In genomic region chr10:89534826-89535166, GRCh38 we compare ENCODE assay signal across 11 cellular contexts. TPM values are rescaled to one million over a fixed set of nuclear protein-coding genes. Genes with fewer than 3 reads are reported as not detected.
A peak's percentile ranks its signal among the peaks of the same experiment; 100 is the strongest.
DNase-seq lines count a peak whose midpoint lies in the region; ATAC-seq and TF ChIP-seq lines count a peak whose summit lies in the region.
"Had no signal": no experiment of that assay in that cellular context is flagged by ENCODE, and none has a peak within 500 bp of the region (broad histone marks: within the 10 kb centered on the region; RNA-seq: fewer than 3 reads in every experiment).

No MANE protein-coding gene starts in this region.

- H2AFZ ChIP-seq in hepatocyte: peak overlapping the region; percentile 56

- peaks cover 5% of the 10 kb centered on the region for H3K4me1 Mint-ChIP-seq in activated T-helper 17 cell treated with anti-CD3 and anti-CD28 coated beads, Interleukin-2, amount 50 U/mL, for 72 hours

- H4K20me1 ChIP-seq in hepatocyte (ENCODE audit: insufficient read depth, poor library complexity, severe bottlenecking): no peaks in the 10 kb centered on the region

- H3K4me1 ChIP-seq in hepatocyte (ENCODE audit: insufficient read depth) (peaks cover 13% of the 10 kb centered on the region), sigmoid colon (peaks cover 0 to 15% (median 12%) of the 10 kb centered on the region in 4 donors)

- no peaks in the 10 kb centered on the region for H3K79me2 ChIP-seq in hepatocyte

- H3K27me3 Mint-ChIP-seq in activated T-helper 17 cell treated with anti-CD3 and anti-CD28 coated beads, Interleukin-2, amount 50 U/mL, for 72 hours: peaks cover 47% of the 10 kb centered on the region

- peak overlapping the region; percentile 24 for H3K4me3 Mint-ChIP-seq in activated T-helper 17 cell treated with anti-CD3 and anti-CD28 coated beads, Interleukin-2, amount 50 U/mL, for 72 hours

- H3K4me2 ChIP-seq in hepatocyte: peak overlapping the region; percentile 99

- no peaks in the 10 kb centered on the region for H3K36me3 Mint-ChIP-seq in activated T-helper 17 cell treated with anti-CD3 and anti-CD28 coated beads, Interleukin-2, amount 50 U/mL, for 72 hours (ENCODE audit: low read depth)

- H3K27ac ChIP-seq in hepatocyte (no peak overlapping the region), sigmoid colon (no peak overlapping the region)

- no peaks in the 10 kb centered on the region for H3K9me2 ChIP-seq in hepatocyte (replicated peaks; ENCODE audit: insufficient read depth)

- H3K9me3 ChIP-seq in hepatocyte (ENCODE audit: low read depth) (no peaks in the 10 kb centered on the region), sigmoid colon (no peaks in the 10 kb centered on the region)

- H3K9me3 Mint-ChIP-seq in activated T-helper 17 cell treated with anti-CD3 and anti-CD28 coated beads, Interleukin-2, amount 50 U/mL, for 72 hours: no peaks in the 10 kb centered on the region

- H3K4me3 ChIP-seq in H7 (ENCODE audit: insufficient read depth, low read depth, low read length) (peak overlapping the region; percentile 64), hepatocyte (peak overlapping the region; percentile 32), sigmoid colon (peak overlapping the region in 3 of 4 donors; percentile 42 to 50 (median 48))

- DNase-seq in H7 (no peak), hepatocyte (ENCODE audit: low spot score) (no peak), sigmoid colon (no peak), EL (no peak), NCI-H1694 (lab: John Stamatoyannopoulos, UW) (no peak), SW 1271 (lab: John Stamatoyannopoulos, UW) (no peak)
- DNase-seq: KG1, NCI-H524 had no signal

- no peak overlapping the region for H3K27ac Mint-ChIP-seq in activated T-helper 17 cell treated with anti-CD3 and anti-CD28 coated beads, Interleukin-2, amount 50 U/mL, for 72 hours

- peaks cover 19% of the 10 kb centered on the region; the same call in 1 of the 2 replicates for H3K27me3 ChIP-seq in H7 (ENCODE audit: control insufficient read depth, insufficient read depth, low read length)
- peaks cover 53% of the 10 kb centered on the region for H3K27me3 ChIP-seq in hepatocyte
- peaks cover 15 to 58% (median 36%) of the 10 kb centered on the region in 3 donors for H3K27me3 ChIP-seq in sigmoid colon

- intact Hi-C loops in sigmoid colon (cut with DNase I): no loop called here

- no peak for TF ChIP-seq EP300 in sigmoid colon (IDR thresholded peaks at IDR 0.05)

- no peak for ATAC-seq in activated T-helper 17 cell treated with anti-CD3 and anti-CD28 coated beads, Interleukin-2, amount 50 U/mL, for 72 hours (replicated peaks)
- no peak for ATAC-seq in HG02885 (IDR thresholded peaks at IDR 0.05; ENCODE audit: poor library complexity, unreplicated experiment)

- H3K36me3 ChIP-seq in H7 (replicated peaks; ENCODE audit: control insufficient read depth, insufficient read depth, low read length): no peaks in the 10 kb centered on the region
- no peaks in the 10 kb centered on the region for H3K36me3 ChIP-seq in hepatocyte (replicated peaks; ENCODE audit: insufficient read depth, low read depth)
- no peaks in the 10 kb centered on the region for H3K36me3 ChIP-seq in sigmoid colon

- no peak for TF ChIP-seq CTCF in hepatocyte (IDR thresholded peaks at IDR 0.05; ENCODE audit: poor library complexity)
- TF ChIP-seq CTCF in sigmoid colon (IDR thresholded peaks at IDR 0.05): no peak

- no peak for TF ChIP-seq POLR2A in sigmoid colon (IDR thresholded peaks at IDR 0.05)

- WGBS in hepatocyte (ENCODE audit: low lambda C conversion rate, missing lambda C conversion rate): 7% methylated on average over 8 of the region's 8 CpGs
- 17 to 20% methylated on average over 8 of the region's 8 CpGs for WGBS in sigmoid colon, 2 donors

RNA-seq across cellular contexts. Expression of gene SLC16A12, which starts 0.6 kb away (rescaled TPM):
- total RNA-seq in H7 (2014; rRNA removed; shearing (Covaris generic)): 4.1 and 5.4 TPM in 2 replicates
- not detected for total RNA-seq in activated T-helper 17 cell treated with anti-CD3 and anti-CD28 coated beads, Interleukin-2, amount 50 U/mL, for 72 hours
- 5.7 and 7.7 TPM in 2 replicates for total RNA-seq in hepatocyte
- 2.4 and 5.9 TPM in 2 replicates for polyA plus RNA-seq in hepatocyte
- 1 to 10 TPM; 1.1 to 3.9 (median 2.2) TPM for total RNA-seq in sigmoid colon
- under 1 TPM in 2 of 3 donors, not detected in 1; 0.13 to 0.23 TPM for polyA plus RNA-seq in sigmoid colon
- total RNA-seq: G401 had no signal
